Comparison of ENCODE assay signal across 11 cellular contexts in genomic region chr11:1747753-1748466, GRCh38. TPM values are rescaled to one million over a fixed set of nuclear protein-coding genes. Genes with fewer than 3 reads are reported as not detected.
DNase-seq lines count a peak whose midpoint lies in the region; ATAC-seq and TF ChIP-seq lines count a peak whose summit lies in the region.
"Had no signal": no experiment of that assay in that cellular context is flagged by ENCODE, and none has a peak within 500 bp of the region (broad histone marks: within the 10 kb centered on the region; RNA-seq: fewer than 3 reads in every experiment).

No MANE protein-coding gene starts in this region.

- H3K4me3 ChIP-seq in coronary artery, result peak overlapping the region; percentile 72
- H3K4me3 ChIP-seq in upper lobe of left lung, result peak overlapping the region in 3 of 4 donors; percentile 25 to 34 (median 30)
- H3K4me3 ChIP-seq: HAP-1 had no signal

- intact Hi-C loops in activated CD4-positive, alpha-beta T cell treated with anti-CD3 and anti-CD28 coated beads for 36 hours (cut with DNase I, micrococcal nuclease), result no loop called here

- H3K9me3 ChIP-seq in upper lobe of left lung, result no peaks in the 10 kb centered on the region
- H3K9me3 ChIP-seq: HAP-1, left lung had no signal

- no peak overlapping the region for H3K27ac Mint-ChIP-seq in activated CD4-positive, alpha-beta T cell treated with anti-CD3 and anti-CD28 coated beads for 36 hours

- TF ChIP-seq POLR2A in upper lobe of left lung (IDR thresholded peaks at IDR 0.05), result no peak

- no peak for TF ChIP-seq EP300 in upper lobe of left lung (IDR thresholded peaks at IDR 0.05)

- CTCF ChIA-PET in activated CD4-positive, alpha-beta T cell treated with anti-CD3 and anti-CD28 coated beads for 36 hours (lab: Charles Lee), result no interaction called here

- POLR2A ChIA-PET in activated CD4-positive, alpha-beta T cell treated with anti-CD3 and anti-CD28 coated beads for 36 hours (lab: Charles Lee), result no interaction called here

- 24 to 49% methylated on average over 5 to 47 of the region's 50 CpGs for WGBS in upper lobe of left lung, 2 donors

- DNase-seq in activated CD4-positive, alpha-beta T cell treated with anti-CD3 and anti-CD28 coated beads for 36 hours, result peak; percentile 3
- no peak for DNase-seq in activated CD4-positive, alpha-beta T cell treated with anti-CD3 and anti-CD28 coated beads, Interleukin-2, amount 50 U/mL, for 48 hours
- DNase-seq in coronary artery (ENCODE audit: low spot score), result peak; percentile 79
- peak; percentile 88 for DNase-seq in mesenteric fat pad (ENCODE audit: low spot score)
- DNase-seq in upper lobe of left lung, result peak in 1 of 2 donors; percentile 85
- no peak for DNase-seq in NCI-H524 treated with DMSO at 0.1 percent for 48 hours (lab: John Stamatoyannopoulos, UW)
- no peak for DNase-seq in stimulated activated CD4-positive, alpha-beta T cell treated with anti-CD3 and anti-CD28 coated beads, Interleukin-2, amount 100 ng/mL, for 48 hours

- peaks cover 15% of the 10 kb centered on the region for H3K4me1 Mint-ChIP-seq in activated CD4-positive, alpha-beta T cell treated with anti-CD3 and anti-CD28 coated beads for 36 hours

- peaks cover 0 to 17% (median 3%) of the 10 kb centered on the region in 4 donors for H3K27me3 ChIP-seq in upper lobe of left lung

- peaks cover 14% of the 10 kb centered on the region for H3K27me3 Mint-ChIP-seq in activated CD4-positive, alpha-beta T cell treated with anti-CD3 and anti-CD28 coated beads for 36 hours

- peaks cover 0 to 13% (median 8%) of the 10 kb centered on the region in 4 donors for H3K36me3 ChIP-seq in upper lobe of left lung
- H3K36me3 ChIP-seq: HAP-1 had no signal

- H3K36me3 Mint-ChIP-seq in activated CD4-positive, alpha-beta T cell treated with anti-CD3 and anti-CD28 coated beads for 36 hours (ENCODE audit: low read depth), result no peaks in the 10 kb centered on the region

- H3K9me3 Mint-ChIP-seq in activated CD4-positive, alpha-beta T cell treated with anti-CD3 and anti-CD28 coated beads for 36 hours (ENCODE audit: low read depth), result peaks cover 4% of the 10 kb centered on the region

- TF ChIP-seq CTCF in coronary artery (IDR thresholded peaks at IDR 0.05) (no peak), upper lobe of left lung (IDR thresholded peaks at IDR 0.05) (no peak)

- H3K4me1 ChIP-seq in upper lobe of left lung, result peaks cover 12 to 49% (median 18%) of the 10 kb centered on the region in 4 donors
- H3K4me1 ChIP-seq: HAP-1 had no signal

- peak overlapping the region; percentile 77 to 87 for H3K27ac ChIP-seq in coronary artery
- H3K27ac ChIP-seq in upper lobe of left lung, result no peak overlapping the region
- H3K27ac ChIP-seq: KMS-11, left lung had no signal

- ATAC-seq in activated CD4-positive, alpha-beta T cell treated with anti-CD3 and anti-CD28 coated beads for 36 hours, result no peak
- ATAC-seq in upper lobe of left lung (ENCODE audit: low FRiP score in 2 of 2) (no peak), HG03439 (IDR thresholded peaks at IDR 0.05; ENCODE audit: unreplicated experiment) (no peak)
- ATAC-seq: left lung had no signal

- no peak overlapping the region for H3K4me3 Mint-ChIP-seq in activated CD4-positive, alpha-beta T cell treated with anti-CD3 and anti-CD28 coated beads for 36 hours

RNA-seq across cellular contexts. Expression of gene IFITM10, which starts 2.5 kb away (rescaled TPM):
- total RNA-seq in activated CD4-positive, alpha-beta T cell treated with anti-CD3 and anti-CD28 coated beads for 36 hours, result under 1 TPM in 1 of 2 experiments, not detected in 1; 0.21 TPM
- total RNA-seq in mesenteric fat pad, result 1.5 TPM
- 10 to 100 TPM in 4 of 6 donors, 1 to 10 TPM in 2; 8.7 to 28.3 (median 14.2) TPM for total RNA-seq in upper lobe of left lung

RNA-seq across cellular contexts. Expression of gene CTSD, which starts 15.8 kb away (rescaled TPM):
- 10 to 100 TPM; 38.8 to 41.5 TPM for total RNA-seq in activated CD4-positive, alpha-beta T cell treated with anti-CD3 and anti-CD28 coated beads for 36 hours
- 940 TPM for total RNA-seq in mesenteric fat pad
- 1,000 to 10,000 TPM in 5 of 6 donors, 100 to 1,000 TPM in 1; 993 to 3,355 (median 2,221) TPM for total RNA-seq in upper lobe of left lung

RNA-seq across cellular contexts. Expression of gene KRTAP5-6, which starts 50.9 kb away (rescaled TPM):
- total RNA-seq in activated CD4-positive, alpha-beta T cell treated with anti-CD3 and anti-CD28 coated beads for 36 hours, result not detected
- total RNA-seq in mesenteric fat pad (not detected), upper lobe of left lung (not detected)
- total RNA-seq: left lung had no signal

Comparison
In these comparisons a context has a peak if more than half of its experiments do, and no peak if none do; other contexts are left out.
1. DNase-seq: peak in activated CD4-positive, alpha-beta T cell treated with anti-CD3 and anti-CD28 coated beads for 36 hours (single experiment), coronary artery (single experiment) and mesenteric fat pad (single experiment); none in activated CD4-positive, alpha-beta T cell treated with anti-CD3 and anti-CD28 coated beads, Interleukin-2, amount 50 U/mL, for 48 hours (0 of 2), NCI-H524 treated with DMSO at 0.1 percent for 48 hours (single experiment) and stimulated activated CD4-positive, alpha-beta T cell treated with anti-CD3 and anti-CD28 coated beads, Interleukin-2, amount 100 ng/mL, for 48 hours (0 of 2).
2. H3K27ac ChIP-seq: peak in coronary artery (2 of 2); none in upper lobe of left lung (0 of 4).
3. RNA of gene CTSD, which starts 15.8 kb away (total RNA-seq): 993 to 3,355 TPM in upper lobe of left lung and 940 TPM in mesenteric fat pad (single experiment); 38.8 to 41.5 TPM in activated CD4-positive, alpha-beta T cell treated with anti-CD3 and anti-CD28 coated beads for 36 hours; every median in the first group is over 10 times any median in the second.